In the genomic region with DNA sequence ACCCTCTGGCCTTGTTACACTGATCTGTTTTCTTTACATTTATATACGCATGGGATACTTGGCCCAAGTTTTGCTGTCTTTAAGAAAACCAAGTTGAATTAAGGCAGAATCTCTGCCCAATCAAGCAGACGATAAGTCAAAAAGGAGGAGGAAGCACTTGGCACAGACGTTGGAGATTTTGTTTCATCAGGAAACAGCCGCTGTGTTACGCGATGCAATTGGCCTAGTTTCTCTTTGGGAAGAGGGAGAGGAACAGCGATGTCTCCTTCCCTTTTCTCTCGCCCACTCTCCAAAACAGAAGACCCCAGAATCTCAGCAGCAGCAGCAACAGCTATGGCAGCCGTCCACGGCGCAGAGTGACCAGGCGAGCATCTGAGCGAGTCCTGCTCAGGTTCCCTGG, we compare ENCODE assay signal across 16 cellular contexts. TPM values are rescaled to one million over a fixed set of nuclear protein-coding genes. Genes with fewer than 3 reads are reported as not detected.
DNase-seq lines count a peak whose midpoint lies in the region; ATAC-seq and TF ChIP-seq lines count a peak whose summit lies in the region.
"Had no signal": no experiment of that assay in that cellular context is flagged by ENCODE, and none has a peak within 500 bp of the region (broad histone marks: within the 10 kb centered on the region; RNA-seq: fewer than 3 reads in every experiment).

No MANE protein-coding gene starts in this region.

- TF ChIP-seq CTCF in RWPE2 (IDR thresholded peaks at IDR 0.05; ENCODE audit: poor library complexity, severe bottlenecking) (no peak), coronary artery (IDR thresholded peaks at IDR 0.05) (no peak), transverse colon (IDR thresholded peaks at IDR 0.05) (no peak), Peyer's patch (IDR thresholded peaks at IDR 0.05) (no peak)

- in situ Hi-C loops in transverse colon (cut with MboI; ENCODE audit: low pct_ligation_motif_present in 1 of 4, low pct_unique_long_range_greater_than_20kb in 1 of 4, low sequenced_read_pairs in 3 of 4): loop anchor here in 2 of 4 donors (5.0 to 10.0 kb wide), 2 partner anchors 212 to 215 kb away; no protein-coding TSS in a partner anchor

- intact Hi-C loops in transverse colon (cut with DNase I; ENCODE audit: low total_unique reads): loop anchor here (5.0 kb wide), 1 partner anchor 210 kb away; no protein-coding TSS in a partner anchor

- no peak for ATAC-seq in RWPE2 (ENCODE audit: low read depth)
- ATAC-seq: activated CD4-positive, CD25-positive, alpha-beta regulatory T cell treated with anti-CD3 and anti-CD28 coated beads, Interleukin-2, amount 50 U/mL, for 24 hours; pancreas had no signal

- DNase-seq in RWPE2 (ENCODE audit: low spot score): no peak
- DNase-seq in coronary artery (ENCODE audit: low spot score): no peak
- DNase-seq in middle frontal gyrus (ENCODE audit: extremely low spot score, low spot score): peak; percentile 33
- DNase-seq in transverse colon: no peak
- no peak for DNase-seq in activated T-cell treated with anti-CD3 and anti-CD28 coated beads, Interleukin-2, amount 50 U/mL, for 48 hours
- no peak for DNase-seq in NCI-H2196 treated with DMSO at 0.1 percent for 48 hours (lab: John Stamatoyannopoulos, UW; ENCODE audit: unreplicated experiment)
- DNase-seq in Peyer's patch: no peak
- DNase-seq: activated naive CD4-positive, alpha-beta T cell treated with anti-CD3 and anti-CD28 coated beads, Interleukin-2, amount 10 ng/mL, durations not matched to agents 7 days and 5 days; CD4-positive, CD25-positive, alpha-beta regulatory T cell; DMS79 treated with DMSO at 0.1 percent for 48 hours; KBM-7; pancreas had no signal

- WGBS in transverse colon (ENCODE audit: low coverage in 1 of 2), 2 donors: 72 to 86% methylated on average over 7 to 13 of the region's 13 CpGs

- TF ChIP-seq POLR2A in transverse colon (IDR thresholded peaks at IDR 0.05) (no peak), Peyer's patch (IDR thresholded peaks at IDR 0.05) (no peak)

- TF ChIP-seq EP300 in transverse colon (IDR thresholded peaks at IDR 0.05; ENCODE audit: low read depth): no peak

- H3K27ac ChIP-seq in RWPE2 (ENCODE audit: poor library complexity, severe bottlenecking) (peak overlapping the region; percentile 100), coronary artery (peak overlapping the region; percentile 27 to 74), transverse colon (peak overlapping the region; percentile 5 to 49 (median 34)), Peyer's patch (peak overlapping the region in 2 of 4 donors; percentile 17 to 32)
- H3K27ac ChIP-seq: cardiac muscle cell had no signal

- H3K4me1 ChIP-seq in RWPE2 (ENCODE audit: insufficient read depth, poor library complexity, severe bottlenecking) (peaks cover 28% of the 10 kb centered on the region), transverse colon (peaks cover 14 to 49% (median 19%) of the 10 kb centered on the region in 4 donors), Peyer's patch (peaks cover 0 to 4% (median 0%) of the 10 kb centered on the region in 4 donors)

- H3K4me3 ChIP-seq in RWPE2 (ENCODE audit: severe bottlenecking) (no peak overlapping the region), coronary artery (no peak overlapping the region), transverse colon (no peak overlapping the region), Peyer's patch (no peak overlapping the region)
- H3K4me3 ChIP-seq: cardiac muscle cell, pancreas had no signal

- H3K27me3 ChIP-seq in RWPE2 (ENCODE audit: insufficient read depth, poor library complexity, severe bottlenecking) (no peaks in the 10 kb centered on the region), transverse colon (no peaks in the 10 kb centered on the region), Peyer's patch (no peaks in the 10 kb centered on the region)
- H3K27me3 ChIP-seq: cardiac muscle cell, pancreas had no signal

- H3K9me3 ChIP-seq in RWPE2 (ENCODE audit: severe bottlenecking) (no peaks in the 10 kb centered on the region), transverse colon (no peaks in the 10 kb centered on the region), Peyer's patch (no peaks in the 10 kb centered on the region)
- H3K9me3 ChIP-seq: pancreas had no signal

- H3K36me3 ChIP-seq in RWPE2 (ENCODE audit: low read depth) (peaks cover 89% of the 10 kb centered on the region), transverse colon (peaks cover 1 to 39% (median 9%) of the 10 kb centered on the region in 4 donors), Peyer's patch (peaks cover 0 to 82% (median 0%) of the 10 kb centered on the region in 3 donors)

RNA-seq across cellular contexts. Expression of a gene that starts 20.2 kb away (rescaled TPM):
- total RNA-seq in transverse colon (10 to 100 TPM; 26.5 to 58.0 (median 32.7) TPM), Peyer's patch (10 to 100 TPM; 13.3 to 20.9 (median 15.4) TPM)

RNA-seq across cellular contexts. Expression of a gene that starts 55.3 kb away (rescaled TPM):
- total RNA-seq in transverse colon (10 to 100 TPM; 12.3 to 22.1 (median 15.6) TPM), Peyer's patch (10 to 100 TPM; 11.9 to 56.1 (median 23.9) TPM)

RNA-seq across cellular contexts. Expression of a gene that starts 55.4 kb away (rescaled TPM):
- under 1 TPM in 1 of 4 donors, not detected in 3; 0.27 TPM for total RNA-seq in transverse colon
- total RNA-seq in Peyer's patch: not detected
- total RNA-seq: cardiac muscle cell; CD4-positive, CD25-positive, alpha-beta regulatory T cell; glomerular endothelial cell; T-helper 1 cell treated with Interleukin-12 subunit alpha and Interleukin-12 subunit beta and Interleukin-4 antibody, amounts not matched to agents 30 ng/mL and 1 ng/mL, for 36 hours had no signal
